15 cellular contexts compared by ENCODE assay signal in genomic region chr22:20089226-20089976, GRCh38. TPM values are rescaled to one million over a fixed set of nuclear protein-coding genes. Genes with fewer than 3 reads are reported as not detected.
A peak's percentile ranks its signal among the peaks of the same experiment; 100 is the strongest.
DNase-seq lines count a peak whose midpoint lies in the region; ATAC-seq and TF ChIP-seq lines count a peak whose summit lies in the region.
"Had no signal": no experiment of that assay in that cellular context is flagged by ENCODE, and none has a peak within 500 bp of the region (broad histone marks: within the 10 kb centered on the region; RNA-seq: fewer than 3 reads in every experiment).

No MANE protein-coding gene starts in this region.

- H4K20me1 ChIP-seq in osteoblast (ENCODE audit: insufficient read depth, low read length), result peaks cover 37% of the 10 kb centered on the region

- no peak overlapping the region for H2AK5ac ChIP-seq in mesenchymal stem cell (ENCODE audit: low read length, severe bottlenecking)

- no peak overlapping the region for H3K4me3 Mint-ChIP-seq in activated CD4-positive, alpha-beta T cell treated with anti-CD3 and anti-CD28 coated beads for 36 hours
- H3K4me3 Mint-ChIP-seq in CD8-positive, alpha-beta T cell, result no peak overlapping the region
- H3K4me3 Mint-ChIP-seq in endothelial cell (ENCODE audit: unreplicated experiment) (peak overlapping the region; percentile 59), MCF 10A (ENCODE audit: unreplicated experiment) (no peak overlapping the region)
- H3K4me3 Mint-ChIP-seq: H9 had no signal

- H3K79me1 ChIP-seq in mesenchymal stem cell (replicated peaks; ENCODE audit: low read length, poor library complexity, severe bottlenecking), result peaks cover 57% of the 10 kb centered on the region

- H2BK12ac ChIP-seq in mesenchymal stem cell (ENCODE audit: low read length in 2 of 2), result no peak overlapping the region

- peaks cover 51% of the 10 kb centered on the region for H3K36me3 ChIP-seq in CD8-positive, alpha-beta T cell (ENCODE audit: insufficient read depth, low read length)
- H3K36me3 ChIP-seq in osteoblast (ENCODE audit: insufficient read depth, low read length), result peaks cover 86% of the 10 kb centered on the region
- H3K36me3 ChIP-seq in mesenchymal stem cell (ENCODE audit: control insufficient read depth in 1 of 2, insufficient read depth in 2 of 2, low read depth in 1 of 2, low read length in 2 of 2), result peaks cover 85 to 86% of the 10 kb centered on the region in 2 experiments

- CTCF ChIA-PET in activated CD4-positive, alpha-beta T cell treated with anti-CD3 and anti-CD28 coated beads for 36 hours (lab: Charles Lee), result interaction anchor here (1.0 to 1.2 kb wide), 3 partner anchors 9 to 16 kb away, joined by 3 to 4 read pairs (median 3); no protein-coding TSS in a partner anchor
- CTCF ChIA-PET in CD8-positive, alpha-beta T cell (lab: Charles Lee), result no interaction called here
- CTCF ChIA-PET in MCF 10A (lab: Yijun Ruan, JAX), result interaction anchor here (0.5 to 0.7 kb wide), 3 partner anchors 97 to 777 kb away, joined by 3 read pairs; no protein-coding TSS in a partner anchor

- WGBS in mesenchymal stem cell, result 99% methylated on average over 16 of the region's 17 CpGs

- no peak overlapping the region for H4K91ac ChIP-seq in mesenchymal stem cell (ENCODE audit: low read length)

- H3K27ac ChIP-seq in CD8-positive, alpha-beta T cell (ENCODE audit: low read depth, low read length), result no peak overlapping the region
- H3K27ac ChIP-seq in osteoblast (ENCODE audit: low read depth, low read length), result no peak overlapping the region
- H3K27ac ChIP-seq in mesenchymal stem cell (ENCODE audit: low read length, poor library complexity, severe bottlenecking), result no peak overlapping the region
- H3K27ac ChIP-seq: 22Rv1 had no signal

- no peaks in the 10 kb centered on the region for H3K27me3 ChIP-seq in CD8-positive, alpha-beta T cell (ENCODE audit: insufficient read depth, low read length)
- H3K27me3 ChIP-seq in osteoblast (ENCODE audit: insufficient read depth, low read length) (no peaks in the 10 kb centered on the region), mesenchymal stem cell (ENCODE audit: control insufficient read depth in 1 of 2, insufficient read depth in 1 of 2, low read length in 2 of 2) (no peaks in the 10 kb centered on the region)

- TF ChIP-seq CTCF in CD8-positive, alpha-beta T cell (IDR thresholded peaks at IDR 0.05), result no peak
- TF ChIP-seq CTCF in endothelial cell (IDR thresholded peaks at IDR 0.05; ENCODE audit: unreplicated experiment) (no peak), osteoblast (IDR thresholded peaks at IDR 0.05; ENCODE audit: extremely low read depth, low read depth, low read length) (no peak), MCF 10A (IDR thresholded peaks at IDR 0.05; ENCODE audit: unreplicated experiment) (no peak)

- H3K23ac ChIP-seq in mesenchymal stem cell (ENCODE audit: low read length in 2 of 2), result no peak overlapping the region

- peaks cover 16% of the 10 kb centered on the region for H3K4me1 Mint-ChIP-seq in activated CD4-positive, alpha-beta T cell treated with anti-CD3 and anti-CD28 coated beads for 36 hours
- peaks cover 79% of the 10 kb centered on the region for H3K4me1 Mint-ChIP-seq in CD8-positive, alpha-beta T cell (ENCODE audit: low read depth)
- peaks cover 6% of the 10 kb centered on the region for H3K4me1 Mint-ChIP-seq in endothelial cell (ENCODE audit: unreplicated experiment)
- H3K4me1 Mint-ChIP-seq in MCF 10A (ENCODE audit: insufficient read depth, unreplicated experiment), result peaks cover 14% of the 10 kb centered on the region

- BruUV-seq in MCF 10A (replicated peaks; lab: Mats Ljungman, UMichigan), result no TSS peak

- H3K4me2 ChIP-seq in osteoblast (ENCODE audit: insufficient read depth, low read length) (no peak overlapping the region), mesenchymal stem cell (ENCODE audit: low read length, poor library complexity, severe bottlenecking) (no peak overlapping the region)

- peaks cover 64% of the 10 kb centered on the region for H3K36me3 Mint-ChIP-seq in activated CD4-positive, alpha-beta T cell treated with anti-CD3 and anti-CD28 coated beads for 36 hours (ENCODE audit: low read depth)
- peaks cover 91% of the 10 kb centered on the region for H3K36me3 Mint-ChIP-seq in CD8-positive, alpha-beta T cell
- H3K36me3 Mint-ChIP-seq in endothelial cell (ENCODE audit: low read depth, unreplicated experiment) (peaks cover 68% of the 10 kb centered on the region), MCF 10A (ENCODE audit: insufficient read depth, unreplicated experiment) (peaks cover 94% of the 10 kb centered on the region)

- H3K4me1 ChIP-seq in CD8-positive, alpha-beta T cell (ENCODE audit: insufficient read depth, low read length), result peaks cover 50% of the 10 kb centered on the region
- H3K4me1 ChIP-seq in osteoblast (ENCODE audit: insufficient read depth, low read length) (peaks cover 8% of the 10 kb centered on the region), mesenchymal stem cell (ENCODE audit: control insufficient read depth, insufficient read depth, low read depth, low read length) (peaks cover 12% of the 10 kb centered on the region)

- POLR2A ChIA-PET in activated CD4-positive, alpha-beta T cell treated with anti-CD3 and anti-CD28 coated beads for 36 hours (lab: Charles Lee), result no interaction called here
- POLR2A ChIA-PET in CD8-positive, alpha-beta T cell (lab: Charles Lee), result interaction anchor here (0.9 to 1.0 kb wide), 2 partner anchors 11 to 28 kb away, joined by 3 to 4 read pairs; partner anchors contain the start of gene TRMT2A
- POLR2A ChIA-PET in MCF 10A (lab: Yijun Ruan, JAX), result no interaction called here

- H3K4ac ChIP-seq in mesenchymal stem cell (ENCODE audit: low read depth in 1 of 2, low read length in 2 of 2), result no peak overlapping the region

- no peak overlapping the region for H2BK120ac ChIP-seq in mesenchymal stem cell (ENCODE audit: low read depth, low read length)

- DNase-seq in activated CD4-positive, alpha-beta T cell treated with anti-CD3 and anti-CD28 coated beads for 36 hours, result no peak
- DNase-seq in activated CD4-positive, alpha-beta T cell treated with anti-CD3 and anti-CD28 coated beads, Interleukin-2, amount 50 U/mL, for 1 hour, result no peak
- DNase-seq in CD8-positive, alpha-beta T cell, result no peak
- no peak for DNase-seq in endothelial cell (ENCODE audit: low spot score)
- peak; percentile 54 for DNase-seq in osteoblast (ENCODE audit: insufficient read length, low spot score, missing footprints)
- DNase-seq in mesenchymal stem cell, result no peak
- no peak for DNase-seq in GDM1 (lab: John Stamatoyannopoulos, UW)
- DNase-seq in MCF 10A (ENCODE audit: unreplicated experiment), result no peak
- DNase-seq: H9, IMR-90, MV-4-11, NCI-H1417 treated with DMSO at 0.1 percent for 48 hours, NCI-H2029 treated with DMSO at 0.1 percent for 48 hours, NCI-H510A treated with DMSO at 0.1 percent for 48 hours had no signal

- H2AFZ ChIP-seq in osteoblast (ENCODE audit: low read length) (no peak overlapping the region), mesenchymal stem cell (ENCODE audit: low read depth, low read length) (no peak overlapping the region)

- H3K79me2 ChIP-seq in osteoblast (ENCODE audit: insufficient read depth, low read length), result peaks cover 85% of the 10 kb centered on the region

- H4K8ac ChIP-seq in mesenchymal stem cell (ENCODE audit: low read length), result no peak overlapping the region

- no peak overlapping the region for H2BK15ac ChIP-seq in mesenchymal stem cell (ENCODE audit: low read depth, poor library complexity, severe bottlenecking)

- H3K27me3 Mint-ChIP-seq in activated CD4-positive, alpha-beta T cell treated with anti-CD3 and anti-CD28 coated beads for 36 hours, result no peaks in the 10 kb centered on the region
- H3K27me3 Mint-ChIP-seq in CD8-positive, alpha-beta T cell (ENCODE audit: low read depth), result no peaks in the 10 kb centered on the region
- H3K27me3 Mint-ChIP-seq in endothelial cell (ENCODE audit: unreplicated experiment) (peaks cover 10% of the 10 kb centered on the region), MCF 10A (ENCODE audit: insufficient read depth, unreplicated experiment) (no peaks in the 10 kb centered on the region)

- ATAC-seq in activated CD4-positive, alpha-beta T cell treated with anti-CD3 and anti-CD28 coated beads for 36 hours, result no peak
- no peak for ATAC-seq in CD8-positive, alpha-beta T cell

- H3K9ac ChIP-seq in mesenchymal stem cell (ENCODE audit: low read length), result no peak overlapping the region

- no peak overlapping the region for H2BK5ac ChIP-seq in mesenchymal stem cell (ENCODE audit: low read depth, low read length, poor library complexity, severe bottlenecking)

- intact Hi-C loops in activated CD4-positive, alpha-beta T cell treated with anti-CD3 and anti-CD28 coated beads for 36 hours (cut with DNase I, micrococcal nuclease), result no loop called here
- intact Hi-C loops in CD8-positive, alpha-beta T cell (cut with DNase I, micrococcal nuclease), result no loop called here
- intact Hi-C loops in MCF 10A (cut with micrococcal nuclease), result no loop called here

- H3K18ac ChIP-seq in mesenchymal stem cell (ENCODE audit: low read depth in 1 of 2, low read length in 2 of 2), result no peak overlapping the region

- no peak overlapping the region for H3K14ac ChIP-seq in mesenchymal stem cell (ENCODE audit: low read length in 2 of 2)

- no peaks in the 10 kb centered on the region for H3K9me3 Mint-ChIP-seq in activated CD4-positive, alpha-beta T cell treated with anti-CD3 and anti-CD28 coated beads for 36 hours (ENCODE audit: low read depth)
- H3K9me3 Mint-ChIP-seq in CD8-positive, alpha-beta T cell, result no peaks in the 10 kb centered on the region
- no peaks in the 10 kb centered on the region for H3K9me3 Mint-ChIP-seq in endothelial cell (ENCODE audit: unreplicated experiment)
- no peaks in the 10 kb centered on the region for H3K9me3 Mint-ChIP-seq in MCF 10A (ENCODE audit: unreplicated experiment)
- H3K9me3 Mint-ChIP-seq: H9 had no signal

- no peaks in the 10 kb centered on the region for H3K9me3 ChIP-seq in CD8-positive, alpha-beta T cell (ENCODE audit: low read length)
- H3K9me3 ChIP-seq in osteoblast (ENCODE audit: low read depth, low read length), result no peaks in the 10 kb centered on the region
- no peaks in the 10 kb centered on the region for H3K9me3 ChIP-seq in mesenchymal stem cell (ENCODE audit: control insufficient read depth, low read length)

- peak overlapping the region; percentile 33 for H3K27ac Mint-ChIP-seq in activated CD4-positive, alpha-beta T cell treated with anti-CD3 and anti-CD28 coated beads for 36 hours
- peak overlapping the region; percentile 45 for H3K27ac Mint-ChIP-seq in CD8-positive, alpha-beta T cell
- H3K27ac Mint-ChIP-seq in endothelial cell (ENCODE audit: unreplicated experiment) (no peak overlapping the region), MCF 10A (ENCODE audit: low read depth, unreplicated experiment) (no peak overlapping the region)

- H3K4me3 ChIP-seq in CD8-positive, alpha-beta T cell (ENCODE audit: low read depth, low read length), result no peak overlapping the region
- H3K4me3 ChIP-seq in osteoblast (ENCODE audit: insufficient read depth, low read length) (no peak overlapping the region), mesenchymal stem cell (ENCODE audit: insufficient read depth in 1 of 2, low read depth in 1 of 2, low read length in 2 of 2) (no peak overlapping the region)

RNA-seq across cellular contexts. Expression of gene DGCR8, which starts 9.4 kb away (rescaled TPM):
- total RNA-seq in activated CD4-positive, alpha-beta T cell treated with anti-CD3 and anti-CD28 coated beads for 36 hours, result 10 to 100 TPM; 31.8 to 32.3 TPM
- 10 to 100 TPM; 16.9 to 22.1 TPM for total RNA-seq in CD8-positive, alpha-beta T cell
- total RNA-seq in endothelial cell (ENCODE audit: unreplicated experiment), result 46.6 TPM
- total RNA-seq in osteoblast, result 25.9 and 44.2 TPM in 2 replicates
- polyA plus RNA-seq in mesenchymal stem cell (2013, experiment 1 of 2), result 11.9 TPM
- 11.1 TPM for polyA plus RNA-seq in mesenchymal stem cell (2013, experiment 2 of 2)
- 40.8 and 49.1 TPM in 2 replicates for total RNA-seq in MCF 10A (2022)

RNA-seq across cellular contexts. Expression of gene RANBP1, which starts 26.5 kb away (rescaled TPM):
- total RNA-seq in activated CD4-positive, alpha-beta T cell treated with anti-CD3 and anti-CD28 coated beads for 36 hours, result 100 to 1,000 TPM; 402 to 506 TPM
- total RNA-seq in CD8-positive, alpha-beta T cell, result 10 to 100 TPM; 61.5 to 66.2 TPM
- total RNA-seq in endothelial cell (ENCODE audit: unreplicated experiment), result 142 TPM
- 78.4 and 85.8 TPM in 2 replicates for total RNA-seq in osteoblast
- polyA plus RNA-seq in mesenchymal stem cell (2013, experiment 1 of 2), result 126 TPM
- polyA plus RNA-seq in mesenchymal stem cell (2013, experiment 2 of 2), result 125 TPM
- total RNA-seq in MCF 10A (2022), result 126 and 195 TPM in 2 replicates

RNA-seq across cellular contexts. Expression of gene TRMT2A, which starts 27.6 kb away (rescaled TPM):
- 10 to 100 TPM; 84.4 to 85.9 TPM for total RNA-seq in activated CD4-positive, alpha-beta T cell treated with anti-CD3 and anti-CD28 coated beads for 36 hours
- 10 to 100 TPM; 57.8 to 62.8 TPM for total RNA-seq in CD8-positive, alpha-beta T cell
- total RNA-seq in endothelial cell (ENCODE audit: unreplicated experiment), result 44.8 TPM
- 35.9 and 43.8 TPM in 2 replicates for total RNA-seq in osteoblast
- 20.4 TPM for polyA plus RNA-seq in mesenchymal stem cell (2013, experiment 1 of 2)
- 22.5 TPM for polyA plus RNA-seq in mesenchymal stem cell (2013, experiment 2 of 2)
- total RNA-seq in MCF 10A (2022), result 39.0 and 47.1 TPM in 2 replicates

RNA-seq across cellular contexts. Expression of gene ZDHHC8, which starts 42.2 kb away (rescaled TPM):
- 10 to 100 TPM; 47.7 to 49.8 TPM for total RNA-seq in activated CD4-positive, alpha-beta T cell treated with anti-CD3 and anti-CD28 coated beads for 36 hours
- 10 to 100 TPM; 39.3 to 43.4 TPM for total RNA-seq in CD8-positive, alpha-beta T cell
- total RNA-seq in endothelial cell (ENCODE audit: unreplicated experiment) (118 TPM), osteoblast (9.8 and 11.8 TPM in 2 replicates), MCF 10A (2022) (43.6 and 44.8 TPM in 2 replicates)
- polyA plus RNA-seq in mesenchymal stem cell (2013, experiment 1 of 2), result 53.0 TPM
- polyA plus RNA-seq in mesenchymal stem cell (2013, experiment 2 of 2), result 50.1 TPM

Comparison
In these comparisons a context has a peak if more than half of its experiments do, and no peak if none do; other contexts are left out.
1. H3K27ac Mint-ChIP-seq: peak in activated CD4-positive, alpha-beta T cell treated with anti-CD3 and anti-CD28 coated beads for 36 hours (single experiment) and CD8-positive, alpha-beta T cell (single experiment); none in endothelial cell (single experiment) and MCF 10A (single experiment).